In the genomic region with DNA sequence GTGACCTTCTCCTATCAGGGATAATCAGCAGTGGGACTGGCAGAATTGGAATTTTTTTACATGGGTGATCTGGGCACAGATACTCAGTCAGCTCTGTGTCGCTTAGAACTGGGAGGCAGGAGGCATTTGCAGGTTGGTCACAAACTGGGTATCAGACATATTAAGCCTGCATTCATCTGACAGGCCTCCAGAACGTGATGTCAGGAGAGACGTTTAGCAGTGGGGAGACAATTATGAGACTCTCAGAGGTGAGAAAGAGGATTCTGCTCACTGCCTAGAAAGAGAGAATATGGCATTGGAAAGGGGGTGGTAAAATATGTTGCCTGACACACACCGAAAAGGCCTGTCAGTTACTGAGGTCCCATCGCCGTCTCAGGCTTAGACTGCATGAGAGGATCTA, we compare ENCODE assay signal across 20 cellular contexts.
"Had no signal": no experiment of that assay in that cellular context is flagged by ENCODE, and none has a peak within 500 bp of the region (broad histone marks: within the 10 kb centered on the region; RNA-seq: fewer than 3 reads in every experiment).

No MANE protein-coding gene starts in this region.

- H3K36me3 ChIP-seq: Peyer's patch, SJCRH30 had no signal

- H3K4me2 ChIP-seq: PC-9 had no signal

- H2AFZ ChIP-seq: PC-9 had no signal

- H3K4me1 ChIP-seq: Peyer's patch had no signal

- H3K27ac ChIP-seq: PC-9, Peyer's patch, SJCRH30 had no signal

- DNase-seq: IMR-90, Kasumi-1, KG1, MM.1S, NCI-H1092 treated with DMSO at 0.1 percent for 48 hours, NCI-H1436, NCI-H187, NCI-H2029, NCI-H2081 treated with DMSO at 0.1 percent for 48 hours, NCI-H2171, NCI-H226, NCI-H446, NCI-H510A, NCI-H524 treated with DMSO at 0.1 percent for 48 hours, NCI-H774, OCI-M1, PC-9, Peyer's patch, SHP77 treated with DMSO at 0.1 percent for 48 hours, SJCRH30 had no signal

- H3K9me3 ChIP-seq: Peyer's patch, SJCRH30 had no signal

- H3K27me3 ChIP-seq: Peyer's patch, SJCRH30 had no signal

- H3K4me3 ChIP-seq: PC-9, Peyer's patch, SJCRH30 had no signal
